Comparison of ENCODE assay signal across 22 cellular contexts in genomic region chr3:176074096-176074495, GRCh38.
"Had no signal": no experiment of that assay in that cellular context is flagged by ENCODE, and none has a peak within 500 bp of the region (broad histone marks: within the 10 kb centered on the region; RNA-seq: fewer than 3 reads in every experiment).

No MANE protein-coding gene starts in this region.

- ATAC-seq: K562, Panc1, PC-3 had no signal

- H3K9me3 ChIP-seq: SK-N-SH had no signal

- DNase-seq: Kasumi-1; MM.1S; NCI-H1092 treated with DMSO at 0.1 percent for 48 hours; NCI-H1436; NCI-H187; NCI-H2029; NCI-H2081 treated with DMSO at 0.1 percent for 48 hours; NCI-H2171; NCI-H226; NCI-H446; NCI-H510A; NCI-H524 treated with DMSO at 0.1 percent for 48 hours; NCI-H69; NCI-H774; NK-92 treated with Interleukin-12 subunit alpha and Interleukin-12 subunit beta, amount 100 ng/mL, for 24 hours; PC-3; SHP77; SK-N-SH; SW 1271 had no signal

- H3K4me3 ChIP-seq: K562 had no signal

- H3K9ac ChIP-seq: KMS-11, SK-N-SH had no signal
